8 cellular contexts compared by ENCODE assay signal in genomic region chr5:132813599-132814440, GRCh38. TPM values are rescaled to one million over a fixed set of nuclear protein-coding genes. Genes with fewer than 3 reads are reported as not detected.
A peak's percentile ranks its signal among the peaks of the same experiment; 100 is the strongest.
DNase-seq lines count a peak whose midpoint lies in the region; ATAC-seq, FAIRE-seq and TF ChIP-seq lines count a peak whose summit lies in the region.
"Had no signal": no experiment of that assay in that cellular context is flagged by ENCODE, and none has a peak within 500 bp of the region (broad histone marks: within the 10 kb centered on the region; RNA-seq: fewer than 3 reads in every experiment).

No MANE protein-coding gene starts in this region.

- no peaks in the 10 kb centered on the region for H3K36me3 ChIP-seq in Peyer's patch

- TF ChIP-seq POLR2A in GM12892 (IDR thresholded peaks at IDR 0.05; ENCODE audit: low read depth, low read length) = no peak
- peak in 1 of 2 donors; percentile 23 for TF ChIP-seq POLR2A in Peyer's patch (IDR thresholded peaks at IDR 0.05)

- peak in 3 of 6 experiments; percentile 23 to 29 (median 24) for TF ChIP-seq CTCF in Peyer's patch (IDR thresholded peaks at IDR 0.05)
- TF ChIP-seq CTCF in dorsolateral prefrontal cortex (IDR thresholded peaks at IDR 0.05 in 54 of 56, conservative IDR thresholded peaks at IDR 0.05 in 2 of 56; ENCODE audit: low read depth in 1 of 56, partially characterized antibody in 56 of 56) = peak in 15 of 56 donors; percentile 9 to 34 (median 21)

- no peak for ATAC-seq in GM18502 (IDR thresholded peaks at IDR 0.05; ENCODE audit: poor library complexity, unreplicated experiment)

- H3K4me1 ChIP-seq in Peyer's patch = peaks cover 0 to 14% (median 6%) of the 10 kb centered on the region in 4 donors

- FAIRE-seq in GM12892 (lab: Jason Lieb, UNC) = no peak

- H3K9me3 ChIP-seq in Peyer's patch = no peaks in the 10 kb centered on the region

- intact Hi-C loops in dorsolateral prefrontal cortex (cut with DNase I) = loop anchor here (2.0 to 5.0 kb wide), 2 partner anchors 37 to 39 kb away; partner anchors contain the start of gene SEPTIN8 (in 1 of the 2)

- DNase-seq in GM12892 (ENCODE audit: insufficient read length) (peak; percentile 66), Peyer's patch (peak in 2 of 3 donors; percentile 59 to 77), dorsolateral prefrontal cortex (peak in 6 of 10 donors; percentile 44 to 81 (median 70)), midbrain (lab: John Stamatoyannopoulos, UW) (peak; percentile 43), DMS79 treated with DMSO at 0.1 percent for 48 hours (lab: John Stamatoyannopoulos, UW) (no peak), A172 (ENCODE audit: low spot score) (no peak)

- H3K4me3 ChIP-seq in Peyer's patch (peak overlapping the region; percentile 48 to 77 (median 58)), dorsolateral prefrontal cortex (peak overlapping the region; percentile 45 to 78 (median 66))

- H3K27me3 ChIP-seq in Peyer's patch = no peaks in the 10 kb centered on the region
- peaks cover 0 to 4% (median 0%) of the 10 kb centered on the region in 45 donors for H3K27me3 ChIP-seq in dorsolateral prefrontal cortex

- H3K27ac ChIP-seq in Peyer's patch = peak overlapping the region in 3 of 4 donors; percentile 86 to 95 (median 93)
- peak overlapping the region; percentile 23 to 100 (median 95) for H3K27ac ChIP-seq in dorsolateral prefrontal cortex

RNA-seq across cellular contexts. Expression of gene SOWAHA, which starts 0.7 kb away (rescaled TPM):
- 0.32 TPM for polyA plus RNA-seq in GM12892 (2012; ENCODE audit: missing spikeins)
- 100 to 1,000 TPM in 2 of 4 donors, 10 to 100 TPM in 2; 13.2 to 128 (median 97.5) TPM for total RNA-seq in Peyer's patch
- total RNA-seq in dorsolateral prefrontal cortex = 100 to 1,000 TPM in 3 of 120 experiments, 10 to 100 TPM in 117; 15.4 to 106 (median 48.7) TPM
- not detected in 2 replicates for total RNA-seq in A172 (2014; rRNA removed; shearing (Covaris generic))
- total RNA-seq: SK-MEL-5 had no signal

RNA-seq across cellular contexts. Expression of gene SHROOM1, which starts 16.6 kb away (rescaled TPM):
- polyA plus RNA-seq in GM12892 (2012; ENCODE audit: missing spikeins) = 2.9 TPM
- total RNA-seq in Peyer's patch = 100 to 1,000 TPM in 2 of 4 donors, 10 to 100 TPM in 2; 14.9 to 200 (median 95.3) TPM
- total RNA-seq in dorsolateral prefrontal cortex = 10 to 100 TPM; 14.1 to 91.8 (median 29.3) TPM
- total RNA-seq in A172 (2014; rRNA removed; shearing (Covaris generic)) = 5.6 and 6.1 TPM in 2 replicates

RNA-seq across cellular contexts. Expression of gene SEPTIN8, which starts 36.8 kb away (rescaled TPM):
- polyA plus RNA-seq in GM12892 (2012; ENCODE audit: missing spikeins) = 30.3 TPM
- total RNA-seq in Peyer's patch (10 to 100 TPM; 33.6 to 85.8 (median 56.2) TPM), dorsolateral prefrontal cortex (100 to 1,000 TPM; 221 to 622 (median 319) TPM)
- total RNA-seq in A172 (2014; rRNA removed; shearing (Covaris generic)) = 48.1 and 55.4 TPM in 2 replicates

RNA-seq across cellular contexts. Expression of gene GDF9, which starts 52.4 kb away (rescaled TPM):
- polyA plus RNA-seq in GM12892 (2012; ENCODE audit: missing spikeins) = 0.68 TPM
- under 1 TPM in 1 of 4 donors, not detected in 3; 0.66 TPM for total RNA-seq in Peyer's patch
- 1 to 10 TPM in 95 of 120 experiments, under 1 TPM in 25; 0.34 to 3.8 (median 1.4) TPM for total RNA-seq in dorsolateral prefrontal cortex
- 0.36 and 2.4 TPM in 2 replicates for total RNA-seq in A172 (2014; rRNA removed; shearing (Covaris generic))

RNA-seq across cellular contexts. Expression of gene UQCRQ, which starts 52.6 kb away (rescaled TPM):
- polyA plus RNA-seq in GM12892 (2012; ENCODE audit: missing spikeins) = 423 TPM
- total RNA-seq in Peyer's patch (100 to 1,000 TPM in 3 of 4 donors, 10 to 100 TPM in 1; 71.8 to 366 (median 196) TPM), dorsolateral prefrontal cortex (100 to 1,000 TPM; 166 to 403 (median 290) TPM)
- 198 and 275 TPM in 2 replicates for total RNA-seq in A172 (2014; rRNA removed; shearing (Covaris generic))

Comparison
In these comparisons a context has a peak if more than half of its experiments do, and no peak if none do; other contexts are left out.
1. DNase-seq: peak in GM12892 (single experiment), Peyer's patch (2 of 3), dorsolateral prefrontal cortex (6 of 10) and midbrain (single experiment); none in DMS79 treated with DMSO at 0.1 percent for 48 hours (single experiment) and A172 (single experiment).
2. RNA of gene SOWAHA, which starts 0.7 kb away (total RNA-seq): 13.2 to 128 TPM in Peyer's patch and 15.4 to 106 TPM in dorsolateral prefrontal cortex; not detected in A172; every median in the first group is over 10 times any median in the second.